Comparison of ENCODE assay signal across 8 cellular contexts in the genomic region with DNA sequence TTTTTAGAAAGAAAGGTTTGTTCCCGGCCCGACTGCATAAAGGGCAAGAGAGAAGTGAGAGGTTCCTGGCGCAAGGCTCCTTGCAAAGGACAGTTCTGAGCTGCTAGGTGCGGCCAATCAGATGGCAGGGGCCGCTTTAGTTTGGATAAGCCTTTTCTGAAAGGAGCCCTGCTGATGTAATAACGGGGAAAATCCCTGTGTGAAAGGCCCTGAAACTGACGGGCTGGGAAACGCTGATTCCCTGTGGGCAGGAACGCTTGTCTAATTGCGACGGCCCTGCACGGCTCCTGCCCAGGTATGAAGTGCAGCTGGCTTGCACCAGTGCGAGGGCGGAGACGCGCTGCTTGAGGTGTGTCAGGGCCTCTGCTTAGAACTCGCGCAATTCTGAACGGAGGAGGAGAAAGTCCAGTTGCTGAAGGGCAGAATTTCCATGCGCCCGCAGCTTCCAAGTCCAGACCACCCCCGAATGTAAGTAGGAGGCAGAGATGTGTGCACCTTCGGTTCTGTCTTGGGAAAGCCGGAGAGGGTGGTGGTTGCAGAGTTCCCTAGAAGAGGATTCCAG. TPM values are rescaled to one million over a fixed set of nuclear protein-coding genes. Genes with fewer than 3 reads are reported as not detected.
A peak's percentile ranks its signal among the peaks of the same experiment; 100 is the strongest.
DNase-seq lines count a peak whose midpoint lies in the region; ATAC-seq and TF ChIP-seq lines count a peak whose summit lies in the region.

No MANE protein-coding gene starts in this region.

- no peak overlapping the region for H3K4me3 ChIP-seq in IMR-90 (ENCODE audit: insufficient read depth, low read depth, low read length)
- peak overlapping the region; percentile 34 for H3K4me3 ChIP-seq in WERI-Rb-1 (ENCODE audit: low read depth, low read length)
- peak overlapping the region; percentile 10 for H3K4me3 ChIP-seq in kidney epithelial cell (ENCODE audit: low read depth, low read length)
- peak overlapping the region; percentile 14 to 40 (median 23) for H3K4me3 ChIP-seq in stomach

- TF ChIP-seq CTCF in IMR-90 (conservative IDR thresholded peaks at IDR 0.05; ENCODE audit: low read depth, low read length), result no peak
- TF ChIP-seq CTCF in WERI-Rb-1 (IDR thresholded peaks at IDR 0.05; ENCODE audit: low read depth, low read length), result no peak
- TF ChIP-seq CTCF in kidney epithelial cell (IDR thresholded peaks at IDR 0.05; ENCODE audit: insufficient read depth, low read length, poor library complexity, severe bottlenecking), result no peak
- TF ChIP-seq CTCF in stomach (IDR thresholded peaks at IDR 0.05), result no peak
- no peak for TF ChIP-seq CTCF in mesothelial cell of epicardium (IDR thresholded peaks at IDR 0.05; ENCODE audit: unreplicated experiment)

- CTCF ChIA-PET in IMR-90 (lab: Yijun Ruan, JAX), result no interaction called here

- no peak overlapping the region for H3K4me3 Mint-ChIP-seq in activated naive CD8-positive, alpha-beta T cell treated with anti-CD3 and anti-CD28 coated beads, Interleukin-2, amount 50 U/mL, for 24 hours
- no peak overlapping the region for H3K4me3 Mint-ChIP-seq in mesothelial cell of epicardium

- no peak overlapping the region for H3K4me2 ChIP-seq in IMR-90 (ENCODE audit: low read depth, low read length)

- no TSS peak for BruUV-seq in IMR-90 (replicated peaks; lab: Mats Ljungman, UMichigan)

- intact Hi-C loops in IMR-90 (cut with micrococcal nuclease) (no loop called here), stomach (cut with DNase I; ENCODE audit: low total_unique reads) (no loop called here)

- no peak for TF ChIP-seq POLR2A in IMR-90 (IDR thresholded peaks at IDR 0.05; ENCODE audit: low read depth, low read length)
- peak in 2 of 4 donors; percentile 71 to 74 for TF ChIP-seq POLR2A in stomach (IDR thresholded peaks at IDR 0.05)

- peaks cover 4% of the 10 kb centered on the region for H3K9me3 Mint-ChIP-seq in activated naive CD8-positive, alpha-beta T cell treated with anti-CD3 and anti-CD28 coated beads, Interleukin-2, amount 50 U/mL, for 24 hours
- H3K9me3 Mint-ChIP-seq in mesothelial cell of epicardium, result no peaks in the 10 kb centered on the region

- H2BK5ac ChIP-seq in IMR-90 (ENCODE audit: low read depth, low read length, poor library complexity, severe bottlenecking), result no peak overlapping the region

- no peak for TF ChIP-seq RAD21 in IMR-90 (IDR thresholded peaks at IDR 0.05; ENCODE audit: low read length)

- H3K9ac ChIP-seq in IMR-90 (ENCODE audit: low read depth, low read length), result no peak overlapping the region

- H3K27ac Mint-ChIP-seq in activated naive CD8-positive, alpha-beta T cell treated with anti-CD3 and anti-CD28 coated beads, Interleukin-2, amount 50 U/mL, for 24 hours, result no peak overlapping the region
- no peak overlapping the region for H3K27ac Mint-ChIP-seq in mesothelial cell of epicardium

- no peak overlapping the region for H3K18ac ChIP-seq in IMR-90 (ENCODE audit: low read depth, low read length)

- no peak overlapping the region for H3K56ac ChIP-seq in IMR-90 (ENCODE audit: extremely low read depth, insufficient read depth, low read length)

- H4K8ac ChIP-seq in IMR-90 (ENCODE audit: low read depth in 2 of 2, low read length in 2 of 2), result no peak overlapping the region

- H3K4me1 Mint-ChIP-seq in activated naive CD8-positive, alpha-beta T cell treated with anti-CD3 and anti-CD28 coated beads, Interleukin-2, amount 50 U/mL, for 24 hours, result no peaks in the 10 kb centered on the region
- H3K4me1 Mint-ChIP-seq in mesothelial cell of epicardium, result peaks cover 3% of the 10 kb centered on the region

- dilution Hi-C loops in IMR-90 (cut with HindIII; ENCODE audit: low sequenced_read_pairs, unreplicated experiment), result no loop called here

- peaks cover 1% of the 10 kb centered on the region for H3K27me3 Mint-ChIP-seq in activated naive CD8-positive, alpha-beta T cell treated with anti-CD3 and anti-CD28 coated beads, Interleukin-2, amount 50 U/mL, for 24 hours
- peaks cover 2% of the 10 kb centered on the region for H3K27me3 Mint-ChIP-seq in mesothelial cell of epicardium (ENCODE audit: low read depth)

- H3K27ac ChIP-seq in IMR-90 (ENCODE audit: insufficient read depth, low read length), result no peak overlapping the region
- H3K27ac ChIP-seq in WERI-Rb-1, result no peak overlapping the region; the same call in 1 of the 2 replicates
- peak overlapping the region; percentile 88 to 92 (median 90) for H3K27ac ChIP-seq in stomach

- no peak overlapping the region for H4K91ac ChIP-seq in IMR-90 (ENCODE audit: insufficient read depth, low read depth, low read length)

- H3K27me3 ChIP-seq in IMR-90 (ENCODE audit: control insufficient read depth, insufficient read depth, low read length) (peaks cover 21% of the 10 kb centered on the region), WERI-Rb-1 (ENCODE audit: insufficient read depth, low read depth, severe bottlenecking) (no peaks in the 10 kb centered on the region), kidney epithelial cell (ENCODE audit: control insufficient read depth, insufficient read depth, low read length) (no peaks in the 10 kb centered on the region), stomach (no peaks in the 10 kb centered on the region)

- in situ Hi-C loops in IMR-90 (cut with MboI; ENCODE audit: low sequenced_read_pairs), result no loop called here

- TF ChIP-seq EP300 in stomach (IDR thresholded peaks at IDR 0.05), result no peak

- H3K36me3 ChIP-seq in IMR-90 (ENCODE audit: control insufficient read depth, insufficient read depth, low read length), result no peaks in the 10 kb centered on the region
- H3K36me3 ChIP-seq in WERI-Rb-1, result no peaks in the 10 kb centered on the region
- no peaks in the 10 kb centered on the region for H3K36me3 ChIP-seq in kidney epithelial cell (ENCODE audit: control insufficient read depth, insufficient read depth, low read length)
- no peaks in the 10 kb centered on the region for H3K36me3 ChIP-seq in stomach

- 66% methylated on average over 18 of the region's 24 CpGs; no CpG with 5 or more reads in 1 of the 2 experiments for WGBS in IMR-90 (ENCODE audit: extremely low coverage in 2 of 2, insufficient read length in 1 of 2), 2 experiments
- 25 to 51% (median 36%) methylated on average over 22 to 24 of the region's 24 CpGs for WGBS in stomach, 5 donors

- ATAC-seq in IMR-90 (ENCODE audit: low read depth), result no peak
- no peak for ATAC-seq in activated naive CD8-positive, alpha-beta T cell treated with anti-CD3 and anti-CD28 coated beads, Interleukin-2, amount 50 U/mL, for 24 hours

- H3K79me1 ChIP-seq in IMR-90 (ENCODE audit: low read depth in 1 of 2, low read length in 2 of 2), result no peaks in the 10 kb centered on the region

- no peak overlapping the region for H2AK5ac ChIP-seq in IMR-90 (ENCODE audit: low read depth, low read length)

- no peak overlapping the region for H2BK15ac ChIP-seq in IMR-90 (ENCODE audit: low read depth, low read length)

- H4K20me1 ChIP-seq in IMR-90 (ENCODE audit: insufficient read depth, low read length), result no peaks in the 10 kb centered on the region

- no peaks in the 10 kb centered on the region for H3K9me3 ChIP-seq in IMR-90 (ENCODE audit: control insufficient read depth, insufficient read depth, low read length)
- no peaks in the 10 kb centered on the region for H3K9me3 ChIP-seq in WERI-Rb-1 (ENCODE audit: severe bottlenecking)
- H3K9me3 ChIP-seq in stomach, result no peaks in the 10 kb centered on the region

- H3K36me3 Mint-ChIP-seq in activated naive CD8-positive, alpha-beta T cell treated with anti-CD3 and anti-CD28 coated beads, Interleukin-2, amount 50 U/mL, for 24 hours (ENCODE audit: low read depth), result no peaks in the 10 kb centered on the region
- no peaks in the 10 kb centered on the region for H3K36me3 Mint-ChIP-seq in mesothelial cell of epicardium

- no peak overlapping the region for H4K5ac ChIP-seq in IMR-90 (ENCODE audit: low read depth, low read length)

- H3K4me1 ChIP-seq in IMR-90 (ENCODE audit: control insufficient read depth, insufficient read depth, low read length), result no peaks in the 10 kb centered on the region
- peaks cover 4 to 50% (median 24%) of the 10 kb centered on the region in 4 donors for H3K4me1 ChIP-seq in stomach

- H3K23ac ChIP-seq in IMR-90 (ENCODE audit: low read depth, low read length), result no peak overlapping the region

- no peak overlapping the region for H3K14ac ChIP-seq in IMR-90 (replicated peaks; ENCODE audit: low read depth, low read length)

- no peak overlapping the region for H2BK120ac ChIP-seq in IMR-90 (ENCODE audit: low read depth, low read length)

- H2BK20ac ChIP-seq in IMR-90 (ENCODE audit: low read depth, low read length), result no peak overlapping the region

- H2AFZ ChIP-seq in IMR-90 (replicated peaks; ENCODE audit: low read length, poor library complexity), result peak overlapping the region; percentile 48

- H2AK9ac ChIP-seq in IMR-90 (replicated peaks; ENCODE audit: low read depth, low read length, poor library complexity), result peak overlapping the region; percentile 42

- DNase-seq in IMR-90 (no peak), WERI-Rb-1 (peak; percentile 55), kidney epithelial cell (ENCODE audit: low read depth) (no peak), stomach (peak; percentile 87), A172 (ENCODE audit: low spot score) (no peak), mesothelial cell of epicardium (ENCODE audit: low spot score in 2 of 2, unreplicated experiment in 2 of 2) (no peak)
- DNase-seq in activated naive CD8-positive, alpha-beta T cell treated with anti-CD3 and anti-CD28 coated beads, Interleukin-2, amount 50 U/mL, for 24 hours, result no peak
- no peak for DNase-seq in activated naive CD4-positive, alpha-beta T cell treated with anti-CD3 and anti-CD28 coated beads, Interleukin-2, amount 50 U/mL, for 16 hours

- H3K9me1 ChIP-seq in IMR-90 (ENCODE audit: insufficient read depth, low read length), result no peaks in the 10 kb centered on the region

- POLR2A ChIA-PET in IMR-90 (lab: Charles Lee; ENCODE audit: unreplicated experiment), result no interaction called here

- no peak overlapping the region for H3K4ac ChIP-seq in IMR-90 (ENCODE audit: low read depth, low read length)

RNA-seq across cellular contexts. Expression of a gene that starts 30.5 kb away (rescaled TPM):
- 2.9 and 5.8 TPM in 2 replicates for total RNA-seq in IMR-90 (2012; rRNA removed)
- 12.6 and 15.4 TPM in 2 replicates for polyA plus RNA-seq in IMR-90 (2012; rRNA removed)
- polyA plus RNA-seq in IMR-90 (2012; cell fraction: cytosol; rRNA removed), result 9.0 and 16.8 TPM in 2 replicates
- 15.7 and 38.1 TPM in 2 replicates for polyA plus RNA-seq in IMR-90 (2012; cell fraction: nucleus; rRNA removed; ENCODE audit: low replicate concordance)
- 25.2 and 26.9 TPM in 2 replicates for total RNA-seq in kidney epithelial cell
- 100 to 1,000 TPM in 1 of 5 donors, 10 to 100 TPM in 4; 35.2 to 102 (median 73.7) TPM for total RNA-seq in stomach
- 10 to 100 TPM; 29.0 to 49.1 (median 44.4) TPM for polyA plus RNA-seq in stomach
- total RNA-seq in A172 (2014; rRNA removed; shearing (Covaris generic)), result 4.4 and 8.5 TPM in 2 replicates
- total RNA-seq in mesothelial cell of epicardium, result 25.5 to 30.3 TPM (median 27.7 TPM) in 3 replicates

RNA-seq across cellular contexts. Expression of a gene that starts 44.5 kb away (rescaled TPM):
- total RNA-seq in IMR-90 (2012; rRNA removed) (13.4 and 20.8 TPM in 2 replicates), kidney epithelial cell (53.4 and 56.8 TPM in 2 replicates), stomach (100 to 1,000 TPM in 4 of 5 donors, 10 to 100 TPM in 1; 90.6 to 441 (median 110) TPM), mesothelial cell of epicardium (41.7 to 46.9 TPM (median 44.4 TPM) in 3 replicates)
- polyA plus RNA-seq in IMR-90 (2012; rRNA removed) (32.8 and 33.2 TPM in 2 replicates), stomach (10 to 100 TPM; 43.8 to 87.8 (median 47.7) TPM)
- polyA plus RNA-seq in IMR-90 (2012; cell fraction: cytosol; rRNA removed), result 9.2 and 10.0 TPM in 2 replicates
- polyA plus RNA-seq in IMR-90 (2012; cell fraction: nucleus; rRNA removed; ENCODE audit: low replicate concordance), result 26.8 and 70.4 TPM in 2 replicates
- 30.0 and 38.8 TPM in 2 replicates for total RNA-seq in A172 (2014; rRNA removed; shearing (Covaris generic))

Comparison
In these comparisons a context has a peak if more than half of its experiments do, and no peak if none do; other contexts are left out.
1. DNase-seq: peak in WERI-Rb-1 (single experiment) and stomach (single experiment); none in IMR-90 (single experiment), kidney epithelial cell (single experiment), activated naive CD8-positive, alpha-beta T cell treated with anti-CD3 and anti-CD28 coated beads, Interleukin-2, amount 50 U/mL, for 24 hours (single experiment), A172 (single experiment), mesothelial cell of epicardium (0 of 2) and activated naive CD4-positive, alpha-beta T cell treated with anti-CD3 and anti-CD28 coated beads, Interleukin-2, amount 50 U/mL, for 16 hours (single experiment).
2. H3K27ac ChIP-seq: peak in stomach (5 of 5); none in IMR-90 (single experiment) and WERI-Rb-1 (single experiment).